ENCODE assay signal across 1 cellular context in genomic region chr11:130725417-130726233, GRCh38.
TF ChIP-seq lines count a peak whose summit lies in the region.

No MANE protein-coding gene starts in this region.

TF ChIP-seq in GM23338, 12 proteins besides CTCF, POLR2A, EP300 and RAD21 (continued from another document):
- TF ChIP-seq, protein P1, sequence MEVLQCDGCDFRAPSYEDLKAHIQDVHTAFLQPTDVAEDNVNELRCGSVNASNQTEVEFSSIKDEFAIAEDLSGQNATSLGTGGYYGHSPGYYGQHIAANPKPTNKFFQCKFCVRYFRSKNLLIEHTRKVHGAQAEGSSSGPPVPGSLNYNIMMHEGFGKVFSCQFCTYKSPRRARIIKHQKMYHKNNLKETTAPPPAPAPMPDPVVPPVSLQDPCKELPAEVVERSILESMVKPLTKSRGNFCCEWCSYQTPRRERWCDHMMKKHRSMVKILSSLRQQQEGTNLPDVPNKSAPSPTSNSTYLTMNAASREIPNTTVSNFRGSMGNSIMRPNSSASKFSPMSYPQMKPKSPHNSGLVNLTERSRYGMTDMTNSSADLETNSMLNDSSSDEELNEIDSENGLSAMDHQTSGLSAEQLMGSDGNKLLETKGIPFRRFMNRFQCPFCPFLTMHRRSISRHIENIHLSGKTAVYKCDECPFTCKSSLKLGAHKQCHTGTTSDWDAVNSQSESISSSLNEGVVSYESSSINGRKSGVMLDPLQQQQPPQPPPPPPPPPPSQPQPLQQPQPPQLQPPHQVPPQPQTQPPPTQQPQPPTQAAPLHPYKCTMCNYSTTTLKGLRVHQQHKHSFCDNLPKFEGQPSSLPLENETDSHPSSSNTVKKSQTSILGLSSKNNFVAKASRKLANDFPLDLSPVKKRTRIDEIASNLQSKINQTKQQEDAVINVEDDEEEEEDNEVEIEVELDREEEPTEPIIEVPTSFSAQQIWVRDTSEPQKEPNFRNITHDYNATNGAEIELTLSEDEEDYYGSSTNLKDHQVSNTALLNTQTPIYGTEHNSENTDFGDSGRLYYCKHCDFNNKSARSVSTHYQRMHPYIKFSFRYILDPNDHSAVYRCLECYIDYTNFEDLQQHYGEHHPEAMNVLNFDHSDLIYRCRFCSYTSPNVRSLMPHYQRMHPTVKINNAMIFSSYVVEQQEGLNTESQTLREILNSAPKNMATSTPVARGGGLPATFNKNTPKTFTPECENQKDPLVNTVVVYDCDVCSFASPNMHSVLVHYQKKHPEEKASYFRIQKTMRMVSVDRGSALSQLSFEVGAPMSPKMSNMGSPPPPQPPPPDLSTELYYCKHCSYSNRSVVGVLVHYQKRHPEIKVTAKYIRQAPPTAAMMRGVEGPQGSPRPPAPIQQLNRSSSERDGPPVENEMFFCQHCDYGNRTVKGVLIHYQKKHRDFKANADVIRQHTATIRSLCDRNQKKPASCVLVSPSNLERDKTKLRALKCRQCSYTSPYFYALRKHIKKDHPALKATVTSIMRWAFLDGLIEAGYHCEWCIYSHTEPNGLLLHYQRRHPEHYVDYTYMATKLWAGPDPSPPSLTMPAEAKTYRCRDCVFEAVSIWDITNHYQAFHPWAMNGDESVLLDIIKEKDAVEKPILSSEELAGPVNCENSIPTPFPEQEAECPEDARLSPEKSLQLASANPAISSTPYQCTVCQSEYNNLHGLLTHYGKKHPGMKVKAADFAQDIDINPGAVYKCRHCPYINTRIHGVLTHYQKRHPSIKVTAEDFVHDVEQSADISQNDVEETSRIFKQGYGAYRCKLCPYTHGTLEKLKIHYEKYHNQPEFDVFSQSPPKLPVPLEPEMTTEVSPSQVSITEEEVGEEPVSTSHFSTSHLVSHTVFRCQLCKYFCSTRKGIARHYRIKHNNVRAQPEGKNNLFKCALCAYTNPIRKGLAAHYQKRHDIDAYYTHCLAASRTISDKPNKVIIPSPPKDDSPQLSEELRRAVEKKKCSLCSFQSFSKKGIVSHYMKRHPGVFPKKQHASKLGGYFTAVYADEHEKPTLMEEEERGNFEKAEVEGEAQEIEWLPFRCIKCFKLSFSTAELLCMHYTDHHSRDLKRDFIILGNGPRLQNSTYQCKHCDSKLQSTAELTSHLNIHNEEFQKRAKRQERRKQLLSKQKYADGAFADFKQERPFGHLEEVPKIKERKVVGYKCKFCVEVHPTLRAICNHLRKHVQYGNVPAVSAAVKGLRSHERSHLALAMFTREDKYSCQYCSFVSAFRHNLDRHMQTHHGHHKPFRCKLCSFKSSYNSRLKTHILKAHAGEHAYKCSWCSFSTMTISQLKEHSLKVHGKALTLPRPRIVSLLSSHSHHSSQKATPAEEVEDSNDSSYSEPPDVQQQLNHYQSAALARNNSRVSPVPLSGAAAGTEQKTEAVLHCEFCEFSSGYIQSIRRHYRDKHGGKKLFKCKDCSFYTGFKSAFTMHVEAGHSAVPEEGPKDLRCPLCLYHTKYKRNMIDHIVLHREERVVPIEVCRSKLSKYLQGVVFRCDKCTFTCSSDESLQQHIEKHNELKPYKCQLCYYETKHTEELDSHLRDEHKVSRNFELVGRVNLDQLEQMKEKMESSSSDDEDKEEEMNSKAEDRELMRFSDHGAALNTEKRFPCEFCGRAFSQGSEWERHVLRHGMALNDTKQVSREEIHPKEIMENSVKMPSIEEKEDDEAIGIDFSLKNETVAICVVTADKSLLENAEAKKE (CRISPR knock-in tag; IDR thresholded peaks at IDR 0.05) = no peak
- TF ChIP-seq, protein P2, sequence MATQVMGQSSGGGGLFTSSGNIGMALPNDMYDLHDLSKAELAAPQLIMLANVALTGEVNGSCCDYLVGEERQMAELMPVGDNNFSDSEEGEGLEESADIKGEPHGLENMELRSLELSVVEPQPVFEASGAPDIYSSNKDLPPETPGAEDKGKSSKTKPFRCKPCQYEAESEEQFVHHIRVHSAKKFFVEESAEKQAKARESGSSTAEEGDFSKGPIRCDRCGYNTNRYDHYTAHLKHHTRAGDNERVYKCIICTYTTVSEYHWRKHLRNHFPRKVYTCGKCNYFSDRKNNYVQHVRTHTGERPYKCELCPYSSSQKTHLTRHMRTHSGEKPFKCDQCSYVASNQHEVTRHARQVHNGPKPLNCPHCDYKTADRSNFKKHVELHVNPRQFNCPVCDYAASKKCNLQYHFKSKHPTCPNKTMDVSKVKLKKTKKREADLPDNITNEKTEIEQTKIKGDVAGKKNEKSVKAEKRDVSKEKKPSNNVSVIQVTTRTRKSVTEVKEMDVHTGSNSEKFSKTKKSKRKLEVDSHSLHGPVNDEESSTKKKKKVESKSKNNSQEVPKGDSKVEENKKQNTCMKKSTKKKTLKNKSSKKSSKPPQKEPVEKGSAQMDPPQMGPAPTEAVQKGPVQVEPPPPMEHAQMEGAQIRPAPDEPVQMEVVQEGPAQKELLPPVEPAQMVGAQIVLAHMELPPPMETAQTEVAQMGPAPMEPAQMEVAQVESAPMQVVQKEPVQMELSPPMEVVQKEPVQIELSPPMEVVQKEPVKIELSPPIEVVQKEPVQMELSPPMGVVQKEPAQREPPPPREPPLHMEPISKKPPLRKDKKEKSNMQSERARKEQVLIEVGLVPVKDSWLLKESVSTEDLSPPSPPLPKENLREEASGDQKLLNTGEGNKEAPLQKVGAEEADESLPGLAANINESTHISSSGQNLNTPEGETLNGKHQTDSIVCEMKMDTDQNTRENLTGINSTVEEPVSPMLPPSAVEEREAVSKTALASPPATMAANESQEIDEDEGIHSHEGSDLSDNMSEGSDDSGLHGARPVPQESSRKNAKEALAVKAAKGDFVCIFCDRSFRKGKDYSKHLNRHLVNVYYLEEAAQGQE (IDR thresholded peaks at IDR 0.05; ENCODE audit: unreplicated experiment) = no peak
- TF ChIP-seq JUNB (IDR thresholded peaks at IDR 0.05; ENCODE audit: unreplicated experiment) = no peak
- TF ChIP-seq, protein P3, sequence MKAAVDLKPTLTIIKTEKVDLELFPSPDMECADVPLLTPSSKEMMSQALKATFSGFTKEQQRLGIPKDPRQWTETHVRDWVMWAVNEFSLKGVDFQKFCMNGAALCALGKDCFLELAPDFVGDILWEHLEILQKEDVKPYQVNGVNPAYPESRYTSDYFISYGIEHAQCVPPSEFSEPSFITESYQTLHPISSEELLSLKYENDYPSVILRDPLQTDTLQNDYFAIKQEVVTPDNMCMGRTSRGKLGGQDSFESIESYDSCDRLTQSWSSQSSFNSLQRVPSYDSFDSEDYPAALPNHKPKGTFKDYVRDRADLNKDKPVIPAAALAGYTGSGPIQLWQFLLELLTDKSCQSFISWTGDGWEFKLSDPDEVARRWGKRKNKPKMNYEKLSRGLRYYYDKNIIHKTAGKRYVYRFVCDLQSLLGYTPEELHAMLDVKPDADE (IDR thresholded peaks at IDR 0.05) = no peak
- TF ChIP-seq CREB1 (CRISPR knock-in tag; IDR thresholded peaks at IDR 0.05; ENCODE audit: low read depth) = no peak
- no peak for TF ChIP-seq ZNF114 (CRISPR knock-in tag; IDR thresholded peaks at IDR 0.05)
- TF ChIP-seq EZH2phosphoT487 (IDR thresholded peaks at IDR 0.05; ENCODE audit: unreplicated experiment) = no peak
- no peak for TF ChIP-seq EZH2 (IDR thresholded peaks at IDR 0.05; ENCODE audit: low read depth, unreplicated experiment)
- TF ChIP-seq ZNF331 (CRISPR knock-in tag; IDR thresholded peaks at IDR 0.05; ENCODE audit: low read depth) = no peak
